Comparison of ENCODE assay signal across 9 cellular contexts in genomic region chr14:104844306-104845032, GRCh38. TPM values are rescaled to one million over a fixed set of nuclear protein-coding genes. Genes with fewer than 3 reads are reported as not detected.
DNase-seq lines count a peak whose midpoint lies in the region; ATAC-seq and TF ChIP-seq lines count a peak whose summit lies in the region.
"Had no signal": no experiment of that assay in that cellular context is flagged by ENCODE, and none has a peak within 500 bp of the region (broad histone marks: within the 10 kb centered on the region; RNA-seq: fewer than 3 reads in every experiment).

No MANE protein-coding gene starts in this region.

- H3K4me3 Mint-ChIP-seq in Calu3 (ENCODE audit: low read depth, unreplicated experiment), result peak overlapping the region; percentile 73
- peak overlapping the region; percentile 28 for H3K4me3 Mint-ChIP-seq in activated T-helper 17 cell treated with anti-CD3 and anti-CD28 coated beads, Interleukin-2, amount 50 U/mL, for 72 hours

- H3K4me1 ChIP-seq in iPS DF 6.9 (ENCODE audit: control insufficient read depth, insufficient read depth, low read length) (peaks cover 5% of the 10 kb centered on the region; the same call in 1 of the 2 replicates), parathyroid adenoma (no peaks in the 10 kb centered on the region)

- H3K27ac ChIP-seq in iPS DF 6.9 (ENCODE audit: low read length) (no peak overlapping the region), parathyroid adenoma (no peak overlapping the region)

- H2AFZ ChIP-seq in parathyroid adenoma, result peak overlapping the region; percentile 66

- no peaks in the 10 kb centered on the region for H3K36me3 Mint-ChIP-seq in Calu3 (ENCODE audit: insufficient read depth, unreplicated experiment)
- no peaks in the 10 kb centered on the region for H3K36me3 Mint-ChIP-seq in activated T-helper 17 cell treated with anti-CD3 and anti-CD28 coated beads, Interleukin-2, amount 50 U/mL, for 72 hours (ENCODE audit: low read depth)

- no peaks in the 10 kb centered on the region for H3K9me3 Mint-ChIP-seq in Calu3 (ENCODE audit: low read depth, unreplicated experiment)
- no peaks in the 10 kb centered on the region for H3K9me3 Mint-ChIP-seq in activated T-helper 17 cell treated with anti-CD3 and anti-CD28 coated beads, Interleukin-2, amount 50 U/mL, for 72 hours

- H3K79me2 ChIP-seq in parathyroid adenoma, result no peaks in the 10 kb centered on the region

- BruUV-seq in Calu3 (replicated peaks; lab: Mats Ljungman, UMichigan), result no TSS peak

- no peak overlapping the region for H3K27ac Mint-ChIP-seq in Calu3 (ENCODE audit: unreplicated experiment)
- H3K27ac Mint-ChIP-seq in activated T-helper 17 cell treated with anti-CD3 and anti-CD28 coated beads, Interleukin-2, amount 50 U/mL, for 72 hours, result no peak overlapping the region

- H3K36me3 ChIP-seq in iPS DF 6.9 (ENCODE audit: control insufficient read depth, insufficient read depth, low read length) (no peaks in the 10 kb centered on the region), parathyroid adenoma (ENCODE audit: control insufficient read depth, insufficient read depth, low read length) (no peaks in the 10 kb centered on the region)

- no CpG with 5 or more reads among the region's 27 CpGs for WGBS in iPS DF 6.9 (ENCODE audit: insufficient coverage, insufficient read length)

- TF ChIP-seq CTCF in Calu3 (IDR thresholded peaks at IDR 0.05; ENCODE audit: unreplicated experiment) (no peak), parathyroid adenoma (IDR thresholded peaks at IDR 0.05) (no peak)

- H3K27me3 Mint-ChIP-seq in Calu3 (ENCODE audit: unreplicated experiment), result peaks cover 84% of the 10 kb centered on the region
- peaks cover 41% of the 10 kb centered on the region for H3K27me3 Mint-ChIP-seq in activated T-helper 17 cell treated with anti-CD3 and anti-CD28 coated beads, Interleukin-2, amount 50 U/mL, for 72 hours

- intact Hi-C loops in Calu3 (cut with micrococcal nuclease; ENCODE audit: unreplicated experiment), result no loop called here

- no peak for ATAC-seq in activated T-helper 17 cell treated with anti-CD3 and anti-CD28 coated beads, Interleukin-2, amount 50 U/mL, for 72 hours (replicated peaks)
- no peak for ATAC-seq in HG03354 (IDR thresholded peaks at IDR 0.05; ENCODE audit: poor library complexity, severe bottlenecking, unreplicated experiment)
- ATAC-seq in GM18517 (IDR thresholded peaks at IDR 0.05; ENCODE audit: unreplicated experiment), result no peak

- DNase-seq in Calu3 (no peak), iPS DF 6.9 (ENCODE audit: low read depth, low spot score) (no peak), A172 (ENCODE audit: low spot score) (no peak)
- no peak for DNase-seq in stimulated activated CD4-positive, alpha-beta T cell treated with anti-CD3 and anti-CD28 coated beads, Interleukin-4, amount 100 ng/mL, for 1 hour
- DNase-seq: OCI-M1 had no signal

- no peak overlapping the region for H3K9ac ChIP-seq in parathyroid adenoma

- H3K4me3 ChIP-seq in iPS DF 6.9 (ENCODE audit: low read length) (peak overlapping the region; percentile 10; the same call in 1 of the 2 replicates), parathyroid adenoma (ENCODE audit: low read depth, low read length) (peak overlapping the region; percentile 41)

- peak overlapping the region; percentile 56 for H3K4me2 ChIP-seq in parathyroid adenoma (ENCODE audit: low read length)

- H3K27me3 ChIP-seq in iPS DF 6.9 (ENCODE audit: control insufficient read depth, insufficient read depth, low read length) (0 out of 2 replicates have a peak, but pooled peaks cover 2% of the 10 kb centered on the region), parathyroid adenoma (ENCODE audit: control insufficient read depth, insufficient read depth, low read length) (no peaks in the 10 kb centered on the region)

- peaks cover 8% of the 10 kb centered on the region for H3K4me1 Mint-ChIP-seq in Calu3 (ENCODE audit: low read depth, unreplicated experiment)
- H3K4me1 Mint-ChIP-seq in activated T-helper 17 cell treated with anti-CD3 and anti-CD28 coated beads, Interleukin-2, amount 50 U/mL, for 72 hours, result no peaks in the 10 kb centered on the region

- CTCF ChIA-PET in Calu3 (lab: Charles Lee), result interaction anchor here (0.6 kb wide), 1 partner anchor 20 kb away, joined by 3 read pairs; no protein-coding TSS in a partner anchor

- H3K9me3 ChIP-seq in iPS DF 6.9 (ENCODE audit: control insufficient read depth, insufficient read depth, low read length) (no peaks in the 10 kb centered on the region), parathyroid adenoma (ENCODE audit: control insufficient read depth, low read length) (no peaks in the 10 kb centered on the region)

RNA-seq across cellular contexts. Expression of gene CEP170B, which starts 20.6 kb away (rescaled TPM):
- 60.2 and 67.6 TPM in 2 replicates for total RNA-seq in Calu3 (2022)
- total RNA-seq in activated T-helper 17 cell treated with anti-CD3 and anti-CD28 coated beads, Interleukin-2, amount 50 U/mL, for 72 hours, result 1 to 10 TPM; 5.2 to 6.1 TPM
- total RNA-seq in A172 (2014; rRNA removed; shearing (Covaris generic)), result 9.8 and 11.2 TPM in 2 replicates

RNA-seq across cellular contexts. Expression of gene ZBTB42, which starts 43.6 kb away (rescaled TPM):
- total RNA-seq in Calu3 (2022), result 11.8 and 13.9 TPM in 2 replicates
- 1 to 10 TPM; 3.0 to 3.2 TPM for total RNA-seq in activated T-helper 17 cell treated with anti-CD3 and anti-CD28 coated beads, Interleukin-2, amount 50 U/mL, for 72 hours
- 2.0 and 4.0 TPM in 2 replicates for total RNA-seq in A172 (2014; rRNA removed; shearing (Covaris generic))

RNA-seq across cellular contexts. Expression of gene AKT1, which starts 48.9 kb away (rescaled TPM):
- 118 and 120 TPM in 2 replicates for total RNA-seq in Calu3 (2022)
- 100 to 1,000 TPM in 1 of 2 donors, 10 to 100 TPM in 1; 81.3 to 160 TPM for total RNA-seq in activated T-helper 17 cell treated with anti-CD3 and anti-CD28 coated beads, Interleukin-2, amount 50 U/mL, for 72 hours
- total RNA-seq in A172 (2014; rRNA removed; shearing (Covaris generic)), result 105 and 107 TPM in 2 replicates
